21 cellular contexts compared by ENCODE assay signal in the genomic region with DNA sequence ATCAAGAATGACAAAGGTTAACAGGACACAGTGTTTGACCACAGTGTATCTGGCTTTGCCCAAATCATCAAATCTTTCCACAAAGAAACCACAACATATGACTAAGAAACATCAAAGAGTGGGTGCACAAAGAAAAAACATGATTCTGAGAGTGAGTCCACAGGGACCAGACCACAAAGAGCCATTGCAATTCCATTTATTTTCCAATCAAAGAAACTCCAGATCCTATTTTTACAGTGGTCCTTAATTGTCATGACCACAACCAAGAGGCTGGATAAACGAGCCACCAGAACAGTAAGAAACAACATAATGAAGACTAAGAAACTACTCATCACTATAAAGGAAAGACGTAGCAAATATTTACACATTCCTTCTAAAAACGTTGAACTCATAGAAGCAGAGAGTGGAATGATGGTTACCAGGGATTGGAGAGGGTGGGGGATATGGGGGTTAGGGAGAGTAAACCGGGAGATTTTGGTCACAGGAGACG.
DNase-seq lines count a peak whose midpoint lies in the region; ATAC-seq and TF ChIP-seq lines count a peak whose summit lies in the region.
"Had no signal": no experiment of that assay in that cellular context is flagged by ENCODE, and none has a peak within 500 bp of the region (broad histone marks: within the 10 kb centered on the region; RNA-seq: fewer than 3 reads in every experiment).

No MANE protein-coding gene starts in this region.

- H3K9me3 ChIP-seq in RWPE2 (ENCODE audit: severe bottlenecking) (no peaks in the 10 kb centered on the region), fibroblast of lung (ENCODE audit: control insufficient read depth, insufficient read depth, low read depth, low read length) (no peaks in the 10 kb centered on the region), smooth muscle cell (replicated peaks; ENCODE audit: low read depth) (no peaks in the 10 kb centered on the region), colonic mucosa (no peaks in the 10 kb centered on the region)
- H3K9me3 ChIP-seq: ascending aorta, heart right ventricle, right atrium auricular region had no signal

- intact Hi-C loops in colonic mucosa (cut with DNase I), result no loop called here

- H3K4me2 ChIP-seq in fibroblast of lung (ENCODE audit: extremely low read depth, insufficient read depth, low read length), result no peak overlapping the region
- H3K4me2 ChIP-seq in smooth muscle cell, result peak overlapping the region; percentile 76

- H3K9ac ChIP-seq in fibroblast of lung (ENCODE audit: insufficient read depth, low read length) (no peak overlapping the region), smooth muscle cell (ENCODE audit: low read depth) (peak overlapping the region; percentile 11), colonic mucosa (ENCODE audit: low read depth in 2 of 2, low read length in 2 of 2) (no peak overlapping the region)

- 16% methylated on average over 5 of the region's 5 CpGs for WGBS in smooth muscle cell (ENCODE audit: low lambda C conversion rate)

- no peaks in the 10 kb centered on the region for H4K20me1 ChIP-seq in fibroblast of lung (ENCODE audit: control insufficient read depth, extremely low read depth, insufficient read depth, low read length)
- no peaks in the 10 kb centered on the region for H4K20me1 ChIP-seq in smooth muscle cell (ENCODE audit: low read depth)

- H3K4me3 ChIP-seq in RWPE2 (ENCODE audit: severe bottlenecking) (no peak overlapping the region), fibroblast of lung (replicated peaks in 1 of 4; ENCODE audit: control extremely low read depth in 1 of 4, insufficient read depth in 1 of 4, low read depth in 3 of 4, low read length in 4 of 4) (no peak overlapping the region), smooth muscle cell (no peak overlapping the region), colonic mucosa (no peak overlapping the region)
- H3K4me3 ChIP-seq: ascending aorta, heart right ventricle, right atrium auricular region had no signal

- H3K79me2 ChIP-seq in fibroblast of lung (ENCODE audit: control insufficient read depth, insufficient read depth, low read length) (no peaks in the 10 kb centered on the region), smooth muscle cell (ENCODE audit: low read depth) (no peaks in the 10 kb centered on the region)

- no peaks in the 10 kb centered on the region for H3K27me3 ChIP-seq in RWPE2 (ENCODE audit: insufficient read depth, poor library complexity, severe bottlenecking)
- H3K27me3 ChIP-seq in fibroblast of lung (ENCODE audit: control insufficient read depth, insufficient read depth, low read length), result no peaks in the 10 kb centered on the region
- no peaks in the 10 kb centered on the region for H3K27me3 ChIP-seq in smooth muscle cell (ENCODE audit: low read depth)
- H3K27me3 ChIP-seq in colonic mucosa, result no peaks in the 10 kb centered on the region
- H3K27me3 ChIP-seq: ascending aorta, heart right ventricle, right atrium auricular region had no signal

- ATAC-seq in RWPE2 (ENCODE audit: low read depth), result peak; percentile 25; the same call in 1 of the 3 replicates
- ATAC-seq in GM21529 (IDR thresholded peaks at IDR 0.05; ENCODE audit: unreplicated experiment), result no peak
- ATAC-seq: heart right ventricle; left ventricle myocardium superior; natural killer cell; stimulated activated naive B cell treated with anti-CD40 and anti-IgM and Interleukin-4, amounts not matched to agents 10 μg/mL and 1 μg/mL and 100 μg/mL, for 72 hours had no signal

- no peak overlapping the region for H2AFZ ChIP-seq in fibroblast of lung (ENCODE audit: low read length)
- no peak overlapping the region for H2AFZ ChIP-seq in smooth muscle cell (ENCODE audit: low read depth)

- peak; percentile 64 for DNase-seq in HCEC 1CT
- no peak for DNase-seq in RWPE2 (ENCODE audit: low spot score)
- DNase-seq in fibroblast of lung (ENCODE audit: low read depth in 2 of 2), result peak; percentile 5 to 84
- DNase-seq in smooth muscle cell (lab: John Stamatoyannopoulos, UW; ENCODE audit: unreplicated experiment), result no peak
- no peak for DNase-seq in caudate nucleus (lab: John Stamatoyannopoulos, UW)
- DNase-seq in colonic mucosa, result no peak
- DNase-seq: activated CD4-positive, alpha-beta T cell treated with anti-CD3 and anti-CD28 coated beads, Interleukin-2, amount 10 ng/mL, durations not matched to agents 24 days and 14 days; activated T-cell treated with anti-CD3 and anti-CD28 coated beads, Interleukin-2, amount 50 U/mL, for 48 hours; CD4-positive, CD25-positive, alpha-beta regulatory T cell; GDM1; heart right ventricle; KG1; left ventricle myocardium superior; natural killer cell; NCI-H1694 treated with DMSO at 0.1 percent for 48 hours; NCI-H524; stimulated activated CD4-positive, alpha-beta T cell treated with anti-CD3 and anti-CD28 coated beads, Interleukin-4, amount 100 ng/mL, for 4 hours; stimulated activated naive B cell treated with anti-CD40 and anti-IgM and Interleukin-4, amounts not matched to agents 10 μg/mL and 1 μg/mL and 100 μg/mL, for 72 hours had no signal

- peaks cover 11% of the 10 kb centered on the region; the same call in 1 of the 2 replicates for H3K36me3 ChIP-seq in RWPE2 (ENCODE audit: low read depth)
- no peaks in the 10 kb centered on the region for H3K36me3 ChIP-seq in fibroblast of lung (ENCODE audit: control insufficient read depth, insufficient read depth, low read length)
- no peaks in the 10 kb centered on the region for H3K36me3 ChIP-seq in smooth muscle cell (ENCODE audit: low read depth)
- H3K36me3 ChIP-seq in colonic mucosa, result no peaks in the 10 kb centered on the region
- H3K36me3 ChIP-seq: right atrium auricular region had no signal

- H3K27ac ChIP-seq in RWPE2 (ENCODE audit: poor library complexity, severe bottlenecking), result no peak overlapping the region
- no peak overlapping the region for H3K27ac ChIP-seq in fibroblast of lung (ENCODE audit: insufficient read depth, low read length)
- H3K27ac ChIP-seq in smooth muscle cell (ENCODE audit: low read depth), result peak overlapping the region; percentile 51
- no peak overlapping the region for H3K27ac ChIP-seq in caudate nucleus (ENCODE audit: low read depth, low read length)
- no peak overlapping the region for H3K27ac ChIP-seq in colonic mucosa
- H3K27ac ChIP-seq: ascending aorta, heart right ventricle, right atrium auricular region had no signal

- TF ChIP-seq CTCF in RWPE2 (IDR thresholded peaks at IDR 0.05; ENCODE audit: poor library complexity, severe bottlenecking), result no peak
- TF ChIP-seq CTCF in fibroblast of lung (conservative IDR thresholded peaks at IDR 0.05 in 1 of 2, IDR thresholded peaks at IDR 0.05 in 1 of 2; ENCODE audit: low read depth in 1 of 2, low read length in 2 of 2), result no peak
- TF ChIP-seq CTCF in smooth muscle cell (IDR thresholded peaks at IDR 0.05; ENCODE audit: borderline replicate concordance, insufficient read depth, poor library complexity, severe bottlenecking), result no peak
- TF ChIP-seq CTCF in colonic mucosa (IDR thresholded peaks at IDR 0.05), result no peak

- peaks cover 9% of the 10 kb centered on the region for H3F3A ChIP-seq in smooth muscle cell (ENCODE audit: low read depth)

- H3K4me1 ChIP-seq in RWPE2 (ENCODE audit: insufficient read depth, poor library complexity, severe bottlenecking), result no peaks in the 10 kb centered on the region
- no peaks in the 10 kb centered on the region for H3K4me1 ChIP-seq in fibroblast of lung (ENCODE audit: control insufficient read depth, extremely low read depth, insufficient read depth, low read length)
- peaks cover 10% of the 10 kb centered on the region for H3K4me1 ChIP-seq in smooth muscle cell (ENCODE audit: low read depth)
- no peaks in the 10 kb centered on the region for H3K4me1 ChIP-seq in colonic mucosa
- H3K4me1 ChIP-seq: ascending aorta, heart right ventricle, right atrium auricular region had no signal

Comparison
In these comparisons a context has a peak if more than half of its experiments do, and no peak if none do; other contexts are left out.
1. DNase-seq: peak in HCEC 1CT (single experiment) and fibroblast of lung (2 of 2); none in RWPE2 (single experiment), smooth muscle cell (single experiment), caudate nucleus (0 of 61) and colonic mucosa (single experiment).